8 cellular contexts compared by ENCODE assay signal in genomic region chr11:72848846-72849466, GRCh38. TPM values are rescaled to one million over a fixed set of nuclear protein-coding genes. Genes with fewer than 3 reads are reported as not detected.
DNase-seq lines count a peak whose midpoint lies in the region; ATAC-seq, FAIRE-seq and TF ChIP-seq lines count a peak whose summit lies in the region.

No MANE protein-coding gene starts in this region.

- H3K27me3 ChIP-seq in PC-9 (ENCODE audit: insufficient read depth, low read depth) (no peaks in the 10 kb centered on the region), bronchial epithelial cell (ENCODE audit: control insufficient read depth, insufficient read depth, low read length) (no peaks in the 10 kb centered on the region), lung (ENCODE audit: control insufficient read depth, insufficient read depth) (no peaks in the 10 kb centered on the region)

- no peaks in the 10 kb centered on the region for H3K79me2 ChIP-seq in PC-9 (ENCODE audit: low read depth)

- H2AFZ ChIP-seq in PC-9: no peak overlapping the region

- H3K9me3 ChIP-seq in PC-9 (ENCODE audit: insufficient read depth, low read depth): no peaks in the 10 kb centered on the region
- H3K9me3 ChIP-seq in lung (ENCODE audit: control insufficient read depth in 2 of 2, insufficient read depth in 1 of 2, low read length in 1 of 2): no peaks in the 10 kb centered on the region

- DNase-seq in AML-193 (lab: John Stamatoyannopoulos, UW) (peak; percentile 24 to 29), GM13976 (ENCODE audit: low spot score) (peak; percentile 34), PC-9 (peak in 1 of 2 experiments; percentile 33), bronchial epithelial cell (ENCODE audit: low read depth) (peak; percentile 44), lung (ENCODE audit: low spot score) (no peak)

- intact Hi-C loops in PC-9 (cut with micrococcal nuclease; ENCODE audit: unreplicated experiment): no loop called here

- BruUV-seq in PC-9 (replicated peaks; lab: Mats Ljungman, UMichigan): no TSS peak

- no peaks in the 10 kb centered on the region for H3K9me2 ChIP-seq in PC-9 (ENCODE audit: insufficient read depth)

- peak; percentile 19 for TF ChIP-seq CTCF in GM13976 (IDR thresholded peaks at IDR 0.05; ENCODE audit: borderline replicate concordance, control extremely low read depth, extremely low read depth, insufficient read depth, missing control alignments)
- peak; percentile 77 for TF ChIP-seq CTCF in PC-9 (conservative IDR thresholded peaks at IDR 0.05)
- TF ChIP-seq CTCF in bronchial epithelial cell (IDR thresholded peaks at IDR 0.05; ENCODE audit: insufficient read depth, low read length, severe bottlenecking): peak; percentile 72
- peak; percentile 64 for TF ChIP-seq CTCF in lung (IDR thresholded peaks at IDR 0.05; ENCODE audit: control extremely low read depth, extremely low read depth)

- H3K4me1 ChIP-seq in PC-9 (replicated peaks; ENCODE audit: insufficient read depth) (no peaks in the 10 kb centered on the region), lung (ENCODE audit: control insufficient read depth in 2 of 2, insufficient read depth in 2 of 2, low read length in 2 of 2) (peaks cover 0 to 1% of the 10 kb centered on the region in 2 donors)

- no peaks in the 10 kb centered on the region for H4K20me1 ChIP-seq in PC-9 (ENCODE audit: insufficient read depth)

- peaks cover 8% of the 10 kb centered on the region; the same call in 1 of the 2 replicates for H3F3A ChIP-seq in PC-9 (ENCODE audit: insufficient read depth, low read depth)

- CTCF ChIA-PET in PC-9 (lab: Charles Lee): no interaction called here

- no peak for FAIRE-seq in bronchial epithelial cell (lab: Jason Lieb, UNC)

- no peak overlapping the region for H3K4me2 ChIP-seq in PC-9

- POLR2A ChIA-PET in PC-9 (lab: Charles Lee; ENCODE audit: unreplicated experiment): no interaction called here

- in situ Hi-C loops in GM13976 (cut with MboI; ENCODE audit: low sequenced_read_pairs, unreplicated experiment): no loop called here

- ATAC-seq in lung (ENCODE audit: insufficient read depth, low FRiP score): no peak
- no peak for ATAC-seq in GM19351 (IDR thresholded peaks at IDR 0.05; ENCODE audit: unreplicated experiment)
- ATAC-seq in HG02623 (IDR thresholded peaks at IDR 0.05; ENCODE audit: unreplicated experiment): no peak
- ATAC-seq in HG03571 (IDR thresholded peaks at IDR 0.05; ENCODE audit: unreplicated experiment): no peak

- H3K36me3 ChIP-seq in PC-9 (ENCODE audit: low read depth): no peaks in the 10 kb centered on the region
- peaks cover 1% of the 10 kb centered on the region for H3K36me3 ChIP-seq in bronchial epithelial cell (ENCODE audit: control insufficient read depth, insufficient read depth, low read length)
- peaks cover 0 to 8% of the 10 kb centered on the region in 2 donors for H3K36me3 ChIP-seq in lung (ENCODE audit: control insufficient read depth in 2 of 2, insufficient read depth in 2 of 2, low read length in 2 of 2)

- no peak overlapping the region for H3K4me3 ChIP-seq in PC-9
- no peak overlapping the region for H3K4me3 ChIP-seq in bronchial epithelial cell (ENCODE audit: low read depth, low read length)
- H3K4me3 ChIP-seq in lung: no peak overlapping the region

- H3K27ac ChIP-seq in PC-9 (no peak overlapping the region), lung (ENCODE audit: low read depth in 1 of 2, low read length in 1 of 2) (no peak overlapping the region)

- 68 to 75% methylated on average over 6 of the region's 6 CpGs for WGBS in lung, 2 donors

RNA-seq across cellular contexts. Expression of gene ATG16L2, which starts 34.7 kb away (rescaled TPM):
- total RNA-seq in PC-9 (2021) (17.5 and 24.0 TPM in 2 replicates), bronchial epithelial cell (5.3 and 8.1 TPM in 2 replicates), lung (10 to 100 TPM; 42.6 to 61.9 TPM)
- polyA plus RNA-seq in lung: 10 to 100 TPM; 60.8 to 86.0 TPM

RNA-seq across cellular contexts. Expression of gene STARD10, which starts 55.1 kb away (rescaled TPM):
- total RNA-seq in PC-9 (2021) (145 and 184 TPM in 2 replicates), bronchial epithelial cell (118 and 179 TPM in 2 replicates), lung (100 to 1,000 TPM in 1 of 2 donors, 10 to 100 TPM in 1; 97.1 to 108 TPM)
- 100 to 1,000 TPM in 1 of 2 donors, 10 to 100 TPM in 1; 66.5 to 198 TPM for polyA plus RNA-seq in lung

Comparison
In these comparisons a context has a peak if more than half of its experiments do, and no peak if none do; other contexts are left out.
1. CTCF ChIP-seq: peak in every context shown above with its lines; median percentile 77 in PC-9; 72 in bronchial epithelial cell; 64 in lung; 19 in GM13976.